ENCODE assay signal across 24 cellular contexts in the genomic region with DNA sequence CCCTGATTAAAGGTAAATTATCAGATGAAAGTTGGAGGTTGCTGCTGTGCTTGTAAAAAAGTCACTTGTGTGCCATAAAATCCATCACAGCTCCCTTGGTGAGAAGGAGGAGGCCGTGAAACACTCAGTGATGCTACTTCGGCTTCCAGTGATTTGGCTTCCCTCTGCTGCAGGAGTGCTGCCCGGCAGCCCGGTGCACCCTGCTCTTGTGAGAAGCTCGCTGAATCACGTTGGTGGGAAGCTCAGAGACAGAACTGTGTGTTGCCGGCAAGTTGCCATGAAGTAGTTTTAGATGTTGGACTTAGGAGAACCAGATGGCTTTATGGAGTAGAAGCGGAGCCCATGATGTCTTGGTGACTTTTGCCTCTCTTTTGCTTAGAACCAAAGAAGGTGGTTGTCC. TPM values are rescaled to one million over a fixed set of nuclear protein-coding genes. Genes with fewer than 3 reads are reported as not detected.
DNase-seq lines count a peak whose midpoint lies in the region; ATAC-seq, FAIRE-seq and TF ChIP-seq lines count a peak whose summit lies in the region.
"Had no signal": no experiment of that assay in that cellular context is flagged by ENCODE, and none has a peak within 500 bp of the region (broad histone marks: within the 10 kb centered on the region; RNA-seq: fewer than 3 reads in every experiment).

No MANE protein-coding gene starts in this region.

- H3K27me3 Mint-ChIP-seq in nephron (ENCODE audit: low read depth): peaks cover 58% of the 10 kb centered on the region
- H3K27me3 Mint-ChIP-seq: activated CD4-positive, alpha-beta memory T cell treated with anti-CD3 and anti-CD28 coated beads, Interleukin-2, amount 10 ng/mL, durations not matched to agents 7 days and 5 days; natural killer cell treated with Interleukin-12 subunit alpha and Interleukin-12 subunit beta and Interleukin-15 and Interleukin-18, amount 100 ng/mL, for 72 hours; progenitor cell of endocrine pancreas had no signal

- no peak for TF ChIP-seq CTCF in heart right ventricle (IDR thresholded peaks at IDR 0.05)
- TF ChIP-seq CTCF in nephron (IDR thresholded peaks at IDR 0.05; ENCODE audit: unreplicated experiment in 3 of 3): no peak
- no peak for TF ChIP-seq CTCF in D721Med (IDR thresholded peaks at IDR 0.05; ENCODE audit: insufficient read depth, missing control alignments)

- peaks cover 0 to 5% (median 0%) of the 10 kb centered on the region in 9 donors for H3K36me3 ChIP-seq in heart right ventricle
- H3K36me3 ChIP-seq: gastroesophageal sphincter had no signal

- DNase-seq in heart right ventricle (no peak), left ventricle myocardium superior (no peak), cerebellar cortex (ENCODE audit: low spot score) (peak; percentile 37), activated T-cell treated with anti-CD3 and anti-CD28 coated beads for 4 hours (no peak), D721Med (ENCODE audit: insufficient read length, low spot score) (no peak)
- no peak for DNase-seq in activated CD8-positive, alpha-beta memory T cell treated with anti-CD3 and anti-CD28 coated beads for 24 hours
- DNase-seq: activated CD4-positive, alpha-beta memory T cell treated with anti-CD3 and anti-CD28 coated beads, Interleukin-2, amount 10 ng/mL, durations not matched to agents 7 days and 5 days; activated T-cell treated with anti-CD3 and anti-CD28 coated beads, Interleukin-2, amount 50 U/mL, for 1 hour; cerebellar nuclear complex; effector CD4-positive, alpha-beta T cell; NCI-H1105 treated with DMSO at 0.1 percent for 48 hours; NCI-H2029 treated with DMSO at 0.1 percent for 48 hours; NCI-H345; NCI-H774; stimulated activated CD4-positive, alpha-beta T cell treated with anti-CD3 and anti-CD28 coated beads, Interleukin-2, amount 100 ng/mL, for 48 hours; stimulated activated naive CD4-positive, alpha-beta T cell treated with Interleukin-2 at 50 U/mL for 16 hours had no signal

- H3K4me3 Mint-ChIP-seq in nephron: no peak overlapping the region
- H3K4me3 Mint-ChIP-seq: activated CD4-positive, alpha-beta memory T cell treated with anti-CD3 and anti-CD28 coated beads, Interleukin-2, amount 10 ng/mL, durations not matched to agents 7 days and 5 days; mesothelial cell of epicardium; natural killer cell treated with Interleukin-12 subunit alpha and Interleukin-12 subunit beta and Interleukin-15 and Interleukin-18, amount 100 ng/mL, for 72 hours had no signal

- H3K4me1 ChIP-seq in heart right ventricle: peaks cover 4 to 72% (median 48%) of the 10 kb centered on the region in 9 donors

- peak overlapping the region in 8 of 10 donors; percentile 22 to 79 (median 63) for H3K27ac ChIP-seq in heart right ventricle
- H3K27ac ChIP-seq: HL-60 had no signal

- no peaks in the 10 kb centered on the region for H3K9me3 Mint-ChIP-seq in nephron
- H3K9me3 Mint-ChIP-seq: activated CD4-positive, alpha-beta memory T cell treated with anti-CD3 and anti-CD28 coated beads, Interleukin-2, amount 10 ng/mL, durations not matched to agents 7 days and 5 days; mesothelial cell of epicardium; natural killer cell treated with Interleukin-12 subunit alpha and Interleukin-12 subunit beta and Interleukin-15 and Interleukin-18, amount 100 ng/mL, for 72 hours had no signal

- H3K36me3 Mint-ChIP-seq in nephron (ENCODE audit: low read depth): peaks cover 18% of the 10 kb centered on the region
- H3K36me3 Mint-ChIP-seq: natural killer cell treated with Interleukin-12 subunit alpha and Interleukin-12 subunit beta and Interleukin-15 and Interleukin-18, amount 100 ng/mL, for 72 hours had no signal

- intact Hi-C loops in heart right ventricle (cut with DNase I): loop anchor here in 3 of 10 donors (5.0 to 10.0 kb wide), 4 partner anchors 65 to 455 kb away; a partner anchor contains a TSS
- intact Hi-C loops in left ventricle myocardium superior (cut with micrococcal nuclease): no loop called here

- peak overlapping the region in 2 of 3 experiments; percentile 26 to 47 for H3K27ac Mint-ChIP-seq in nephron
- H3K27ac Mint-ChIP-seq: activated CD4-positive, alpha-beta memory T cell treated with anti-CD3 and anti-CD28 coated beads, Interleukin-2, amount 10 ng/mL, durations not matched to agents 7 days and 5 days; mesothelial cell of epicardium; natural killer cell treated with Interleukin-12 subunit alpha and Interleukin-12 subunit beta and Interleukin-15 and Interleukin-18, amount 100 ng/mL, for 72 hours; progenitor cell of endocrine pancreas had no signal

- no peak overlapping the region for H3K4me3 ChIP-seq in heart right ventricle
- H3K4me3 ChIP-seq: gastroesophageal sphincter had no signal

- H3K27me3 ChIP-seq in heart right ventricle: no peaks in the 10 kb centered on the region
- H3K27me3 ChIP-seq: gastroesophageal sphincter had no signal

- FAIRE-seq in D721Med (lab: Jason Lieb, UNC): no peak
- FAIRE-seq: A204.1 had no signal

- H3K4me1 Mint-ChIP-seq in nephron: peaks cover 69% of the 10 kb centered on the region

- WGBS in heart right ventricle, 2 donors: 72 to 81% methylated on average over 8 of the region's 8 CpGs

- H3K9me3 ChIP-seq in heart right ventricle: no peaks in the 10 kb centered on the region
- H3K9me3 ChIP-seq: gastroesophageal sphincter had no signal

- ATAC-seq in heart right ventricle: no peak
- ATAC-seq in left ventricle myocardium superior: no peak
- no peak for ATAC-seq in GM21515 (IDR thresholded peaks at IDR 0.05; ENCODE audit: unreplicated experiment)
- ATAC-seq: gastroesophageal sphincter; natural killer cell treated with Interleukin-12 subunit alpha and Interleukin-12 subunit beta and Interleukin-15 and Interleukin-18, amount 100 ng/mL, for 72 hours had no signal

RNA-seq across cellular contexts. Expression of a gene that starts 33.3 kb away (rescaled TPM):
- total RNA-seq in heart right ventricle (100 to 1,000 TPM in 9 of 10 donors, 10 to 100 TPM in 1; 94.2 to 135 (median 121) TPM), left ventricle myocardium superior (90.7 TPM)
- 10 to 100 TPM; 25.5 to 27.1 TPM for polyA plus RNA-seq in heart right ventricle
